ENCODE assay signal across 10 cellular contexts in the genomic region with DNA sequence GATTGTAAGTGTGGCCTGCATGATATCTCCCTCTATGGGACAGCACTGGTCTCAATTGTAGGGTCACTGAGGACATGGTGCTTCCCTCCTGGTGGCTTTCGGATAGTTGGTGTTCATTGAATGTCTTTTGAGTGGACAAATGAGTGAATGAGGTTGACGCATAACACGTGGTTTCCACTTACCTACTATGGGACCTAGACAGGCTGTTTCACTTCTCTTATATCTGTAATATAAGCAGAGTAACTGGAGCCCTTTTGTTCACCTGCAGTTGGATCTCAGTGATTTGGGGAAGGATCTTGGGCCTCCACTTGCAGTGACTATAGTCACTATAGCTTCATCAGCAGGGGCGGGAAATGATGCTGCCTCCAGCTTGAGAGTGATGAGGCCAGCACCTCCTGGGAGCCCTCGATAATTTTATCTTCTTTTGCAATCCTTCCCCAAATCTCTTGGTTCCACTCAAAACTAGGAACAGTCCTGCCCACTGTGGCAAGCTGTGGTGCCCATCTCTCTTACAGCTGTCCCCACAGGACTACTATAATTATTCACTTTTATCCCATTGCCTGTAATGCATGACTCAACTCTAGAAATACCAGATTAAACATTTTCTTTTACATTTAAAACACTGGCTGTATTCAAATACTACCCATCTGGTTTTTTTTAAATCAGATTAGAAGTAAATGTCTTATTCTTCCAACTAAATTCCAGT.
DNase-seq lines count a peak whose midpoint lies in the region; ATAC-seq and TF ChIP-seq lines count a peak whose summit lies in the region.
"Had no signal": no experiment of that assay in that cellular context is flagged by ENCODE, and none has a peak within 500 bp of the region (broad histone marks: within the 10 kb centered on the region; RNA-seq: fewer than 3 reads in every experiment).

No MANE protein-coding gene starts in this region.

- BruUV-seq in Caco-2 (replicated peaks; lab: Mats Ljungman, UMichigan) (no TSS peak), A673 (replicated peaks; lab: Mats Ljungman, UMichigan) (no TSS peak)

- H3K4me3 Mint-ChIP-seq in IgD-negative memory B cell (no peak overlapping the region), naive B cell (no peak overlapping the region), Caco-2 (ENCODE audit: unreplicated experiment) (no peak overlapping the region)

- H3K27ac Mint-ChIP-seq in IgD-negative memory B cell (peak overlapping the region in 2 of 3 donors; percentile 4 to 68), naive B cell (peak overlapping the region in 5 of 6 donors; percentile 40 to 83 (median 78)), Caco-2 (ENCODE audit: unreplicated experiment) (no peak overlapping the region)

- H3K4me1 Mint-ChIP-seq in IgD-negative memory B cell (peaks cover 20 to 31% (median 28%) of the 10 kb centered on the region in 3 donors), naive B cell (peaks cover 41 to 64% (median 55%) of the 10 kb centered on the region in 3 donors), Caco-2 (ENCODE audit: low read depth, unreplicated experiment) (no peaks in the 10 kb centered on the region)

- no peak overlapping the region for H3K27ac ChIP-seq in A673 (ENCODE audit: low read depth, low read length, poor library complexity, severe bottlenecking)

- H3K27me3 ChIP-seq in Caco-2 (replicated peaks; ENCODE audit: control insufficient read depth, insufficient read depth, low read length) (no peaks in the 10 kb centered on the region), A673 (replicated peaks; ENCODE audit: insufficient read depth, low read depth, low read length, poor library complexity) (no peaks in the 10 kb centered on the region)

- H3K27me3 Mint-ChIP-seq in IgD-negative memory B cell (no peaks in the 10 kb centered on the region), naive B cell (no peaks in the 10 kb centered on the region), Caco-2 (ENCODE audit: insufficient read depth, unreplicated experiment) (peaks cover 9% of the 10 kb centered on the region)

- CTCF ChIA-PET in Caco-2 (lab: Charles Lee) (no interaction called here), A673 (lab: Charles Lee) (no interaction called here)

- intact Hi-C loops in Caco-2 (cut with micrococcal nuclease; ENCODE audit: unreplicated experiment), result no loop called here
- intact Hi-C loops in A673 (cut with micrococcal nuclease; ENCODE audit: unreplicated experiment), result no loop called here

- TF ChIP-seq CTCF in Caco-2 (IDR thresholded peaks at IDR 0.05; ENCODE audit: insufficient read depth in 1 of 2, low read depth in 1 of 2, low read length in 1 of 2, severe bottlenecking in 1 of 2, unreplicated experiment in 1 of 2) (no peak), A673 (conservative IDR thresholded peaks at IDR 0.05; ENCODE audit: low read depth, low read length) (no peak)

- no peaks in the 10 kb centered on the region for H3K9me3 Mint-ChIP-seq in IgD-negative memory B cell
- no peaks in the 10 kb centered on the region for H3K9me3 Mint-ChIP-seq in naive B cell
- no peaks in the 10 kb centered on the region for H3K9me3 Mint-ChIP-seq in Caco-2 (ENCODE audit: unreplicated experiment)

- H3K36me3 ChIP-seq in Caco-2 (ENCODE audit: control insufficient read depth, insufficient read depth, low read length), result no peaks in the 10 kb centered on the region
- no peaks in the 10 kb centered on the region for H3K36me3 ChIP-seq in A673 (ENCODE audit: insufficient read depth, low read length, poor library complexity, severe bottlenecking)

- H3K4me1 ChIP-seq in Caco-2 (no peaks in the 10 kb centered on the region), A673 (ENCODE audit: insufficient read depth, low read length, poor library complexity, severe bottlenecking) (no peaks in the 10 kb centered on the region)

- ATAC-seq in activated CD4-positive, CD25-positive, alpha-beta regulatory T cell treated with anti-CD3 and anti-CD28 coated beads, Interleukin-2, amount 50 U/mL, for 24 hours, result peak; percentile 8 to 12
- peak; percentile 62 for ATAC-seq in GM21515 (IDR thresholded peaks at IDR 0.05; ENCODE audit: unreplicated experiment)
- peak; percentile 46 to 51 for ATAC-seq in naive B cell (ENCODE audit: low read depth in 2 of 2)

- POLR2A ChIA-PET in Caco-2 (lab: Charles Lee) (no interaction called here), A673 (lab: Charles Lee; ENCODE audit: low non-redundant PET) (no interaction called here)

- H3K4me3 ChIP-seq in Caco-2 (ENCODE audit: low read depth, low read length) (no peak overlapping the region), A673 (ENCODE audit: low read depth, low read length, poor library complexity, severe bottlenecking) (no peak overlapping the region)

- no peaks in the 10 kb centered on the region for H3K9me3 ChIP-seq in Caco-2
- H3K9me3 ChIP-seq in A673 (ENCODE audit: low read depth, low read length, poor library complexity, severe bottlenecking), result no peaks in the 10 kb centered on the region

- no peak for DNase-seq in activated CD4-positive, CD25-positive, alpha-beta regulatory T cell (lab: John Stamatoyannopoulos, UW)
- DNase-seq in naive B cell (peak; percentile 32), Caco-2 (no peak), globus pallidus (ENCODE audit: low spot score) (no peak), A673 (ENCODE audit: low spot score) (no peak)
- DNase-seq: activated CD4-positive, alpha-beta T cell treated with anti-CD3 and anti-CD28 coated beads for 1 hour; NCI-H2029 had no signal

- H3K36me3 Mint-ChIP-seq in IgD-negative memory B cell (peaks cover 4% of the 10 kb centered on the region), naive B cell (peaks cover 0 to 7% of the 10 kb centered on the region in 2 donors), Caco-2 (ENCODE audit: insufficient read depth, unreplicated experiment) (no peaks in the 10 kb centered on the region)

Comparison
In these comparisons a context has a peak if more than half of its experiments do, and no peak if none do; other contexts are left out.
1. ATAC-seq: peak in every context shown above with its lines; median percentile 62 in GM21515; 48 in naive B cell; 10 in activated CD4-positive, CD25-positive, alpha-beta regulatory T cell treated with anti-CD3 and anti-CD28 coated beads, Interleukin-2, amount 50 U/mL, for 24 hours.